In the genomic region with DNA sequence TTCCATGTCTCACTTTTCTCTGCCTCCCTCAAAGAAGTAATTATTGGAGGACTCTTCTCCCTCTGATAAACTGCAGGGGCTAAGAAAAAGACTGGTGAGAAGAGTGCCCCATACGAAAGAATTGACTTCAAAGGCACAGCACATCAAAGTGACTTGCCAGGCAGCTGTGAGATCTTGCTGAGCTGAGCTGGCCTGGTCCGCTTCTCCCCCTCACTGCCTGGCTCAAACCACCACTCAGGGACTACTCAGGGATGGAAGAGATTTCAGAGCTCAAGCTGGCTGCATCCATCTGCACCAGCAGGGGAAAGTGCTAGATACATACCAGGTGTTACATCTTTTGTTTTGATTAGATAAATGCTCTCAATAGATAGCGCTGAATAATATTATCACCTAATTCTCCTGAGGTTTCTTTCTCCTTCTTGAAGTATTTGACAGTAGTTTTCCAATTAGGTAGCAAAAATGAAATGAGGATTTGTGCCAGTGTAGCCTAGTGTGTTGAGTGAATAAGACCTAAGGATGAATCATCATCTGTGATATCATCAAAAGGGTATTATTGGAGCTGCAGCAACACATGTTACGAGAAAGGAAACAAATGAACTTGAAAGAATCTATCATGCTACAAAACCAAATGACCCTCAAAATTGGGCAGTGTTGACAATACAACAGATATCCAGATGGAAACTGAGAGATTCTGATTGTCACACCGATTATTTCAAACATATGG, we compare ENCODE assay signal across 16 cellular contexts.
DNase-seq lines count a peak whose midpoint lies in the region; ATAC-seq and TF ChIP-seq lines count a peak whose summit lies in the region.
"Had no signal": no experiment of that assay in that cellular context is flagged by ENCODE, and none has a peak within 500 bp of the region (broad histone marks: within the 10 kb centered on the region; RNA-seq: fewer than 3 reads in every experiment).

No MANE protein-coding gene starts in this region.

- no peak overlapping the region for H3K4me3 Mint-ChIP-seq in GM23338
- no peak overlapping the region for H3K4me3 Mint-ChIP-seq in CD4-positive, alpha-beta T cell
- H3K4me3 Mint-ChIP-seq: activated CD4-positive, alpha-beta memory T cell treated with anti-CD3 and anti-CD28 coated beads for 36 hours; CD4-positive, alpha-beta memory T cell; natural killer cell had no signal

- H3K9ac ChIP-seq in neuronal stem cell (ENCODE audit: low read depth, low read length, poor library complexity) (no peak overlapping the region), Karpas-422 (ENCODE audit: low read length) (no peak overlapping the region)

- 0 out of 2 replicates have a peak overlapping the region, but pooled peaks have one; percentile 31 for H3K27ac Mint-ChIP-seq in GM23338
- no peak overlapping the region for H3K27ac Mint-ChIP-seq in CD4-positive, alpha-beta T cell
- H3K27ac Mint-ChIP-seq: activated CD4-positive, alpha-beta memory T cell treated with anti-CD3 and anti-CD28 coated beads for 36 hours; CD4-positive, alpha-beta memory T cell; natural killer cell had no signal

- POLR2A ChIA-PET in CD4-positive, alpha-beta T cell (lab: Charles Lee), result no interaction called here

- H2BK120ac ChIP-seq in neuronal stem cell (ENCODE audit: low read depth, low read length), result no peak overlapping the region

- H3K27me3 Mint-ChIP-seq in GM23338 (ENCODE audit: insufficient read depth, low read depth, poor library complexity), result peaks cover 2% of the 10 kb centered on the region
- H3K27me3 Mint-ChIP-seq in CD4-positive, alpha-beta T cell, result peaks cover 16% of the 10 kb centered on the region

- H3K14ac ChIP-seq in neuronal stem cell (ENCODE audit: low read length), result no peak overlapping the region

- H2AK5ac ChIP-seq in neuronal stem cell (ENCODE audit: low read depth, low read length), result no peak overlapping the region

- H3K27me3 ChIP-seq in GM23338 (ENCODE audit: insufficient read depth) (no peaks in the 10 kb centered on the region), SJCRH30 (no peaks in the 10 kb centered on the region), neuronal stem cell (ENCODE audit: control insufficient read depth in 3 of 3, insufficient read depth in 3 of 3, low read depth in 1 of 3, low read length in 3 of 3) (no peaks in the 10 kb centered on the region), Karpas-422 (ENCODE audit: low read length) (no peaks in the 10 kb centered on the region)
- H3K27me3 ChIP-seq in CD4-positive, alpha-beta T cell (ENCODE audit: control insufficient read depth, insufficient read depth, low read length), result peaks cover 10% of the 10 kb centered on the region
- H3K27me3 ChIP-seq: heart left ventricle, left lung had no signal

- H3F3A ChIP-seq in GM23338 (replicated peaks; ENCODE audit: low read depth), result no peaks in the 10 kb centered on the region

- H3K9me2 ChIP-seq in GM23338 (ENCODE audit: insufficient read depth) (no peaks in the 10 kb centered on the region), Karpas-422 (replicated peaks; ENCODE audit: insufficient read depth, low read length) (no peaks in the 10 kb centered on the region)

- H3K23ac ChIP-seq in neuronal stem cell (ENCODE audit: low read depth, low read length, poor library complexity), result no peak overlapping the region

- H2BK12ac ChIP-seq in neuronal stem cell (ENCODE audit: low read length), result no peak overlapping the region

- no peak overlapping the region for H3K4me2 ChIP-seq in GM23338
- no peak overlapping the region for H3K4me2 ChIP-seq in neuronal stem cell (ENCODE audit: insufficient read depth, low read length, poor library complexity, severe bottlenecking)
- no peak overlapping the region for H3K4me2 ChIP-seq in Karpas-422 (ENCODE audit: low read depth, low read length, poor library complexity, severe bottlenecking)

- H2BK5ac ChIP-seq in neuronal stem cell (ENCODE audit: low read length), result no peak overlapping the region

- H3K9me3 Mint-ChIP-seq in GM23338, result no peaks in the 10 kb centered on the region
- no peaks in the 10 kb centered on the region for H3K9me3 Mint-ChIP-seq in CD4-positive, alpha-beta T cell
- H3K9me3 Mint-ChIP-seq: activated CD4-positive, alpha-beta memory T cell treated with anti-CD3 and anti-CD28 coated beads for 36 hours had no signal

- H3K9me3 ChIP-seq in SJCRH30 (replicated peaks), result no peaks in the 10 kb centered on the region
- H3K9me3 ChIP-seq in neuronal stem cell (replicated peaks in 1 of 2; ENCODE audit: control insufficient read depth in 2 of 2, insufficient read depth in 1 of 2, low read depth in 1 of 2, low read length in 2 of 2), result no peaks in the 10 kb centered on the region
- no peaks in the 10 kb centered on the region for H3K9me3 ChIP-seq in Karpas-422 (ENCODE audit: low read length)
- H3K9me3 ChIP-seq in CD4-positive, alpha-beta T cell (ENCODE audit: control insufficient read depth, low read length), result no peaks in the 10 kb centered on the region
- H3K9me3 ChIP-seq: left lung had no signal

- peaks cover 4% of the 10 kb centered on the region; the same call in 2 of the 3 replicates for H3K4me1 Mint-ChIP-seq in GM23338
- no peaks in the 10 kb centered on the region for H3K4me1 Mint-ChIP-seq in CD4-positive, alpha-beta T cell (ENCODE audit: low read depth)
- H3K4me1 Mint-ChIP-seq: CD4-positive, alpha-beta memory T cell; natural killer cell had no signal

- H3K4ac ChIP-seq in neuronal stem cell (ENCODE audit: low read length), result no peak overlapping the region

- H4K8ac ChIP-seq in neuronal stem cell (ENCODE audit: low read depth, low read length), result no peak overlapping the region

- no CpG with 5 or more reads among the region's 5 CpGs for WGBS in neuronal stem cell (ENCODE audit: extremely low coverage in 2 of 2, insufficient read length in 2 of 2, insufficient replicate concordance in 1 of 2), 2 donors

- no peak overlapping the region for H2BK15ac ChIP-seq in neuronal stem cell (ENCODE audit: low read length)

- ATAC-seq in GM23338, result peak; percentile 78
- ATAC-seq in CD4-positive, alpha-beta T cell (ENCODE audit: poor library complexity), result no peak
- ATAC-seq: heart left ventricle, left lung, natural killer cell had no signal

- no peak for TF ChIP-seq CTCF in GM23338 (conservative IDR thresholded peaks at IDR 0.05; ENCODE audit: low read depth in 2 of 2)
- TF ChIP-seq CTCF in fibroblast of pulmonary artery (IDR thresholded peaks at IDR 0.05; ENCODE audit: low read length, missing control alignments), result no peak
- no peak for TF ChIP-seq CTCF in CD4-positive, alpha-beta T cell (IDR thresholded peaks at IDR 0.05)

- H3K79me2 ChIP-seq in GM23338 (replicated peaks; ENCODE audit: insufficient read depth) (no peaks in the 10 kb centered on the region), Karpas-422 (ENCODE audit: low read length) (no peaks in the 10 kb centered on the region)

- no peak overlapping the region for H4K91ac ChIP-seq in neuronal stem cell (ENCODE audit: low read depth, low read length, poor library complexity)

- no peak overlapping the region for H3K18ac ChIP-seq in neuronal stem cell (ENCODE audit: low read length)

- H3K4me1 ChIP-seq in GM23338 (ENCODE audit: insufficient read depth) (no peaks in the 10 kb centered on the region; the same call in 1 of the 2 replicates), SJCRH30 (peaks cover 3% of the 10 kb centered on the region; the same call in 1 of the 2 replicates), neuronal stem cell (ENCODE audit: control insufficient read depth in 2 of 2, insufficient read depth in 1 of 2, low read depth in 1 of 2, low read length in 2 of 2) (peaks cover 0 to 2% of the 10 kb centered on the region in 2 donors), Karpas-422 (ENCODE audit: low read length) (no peaks in the 10 kb centered on the region)
- H3K4me1 ChIP-seq: left lung had no signal

- H3K4me3 ChIP-seq in GM23338 (no peak overlapping the region), SJCRH30 (no peak overlapping the region), fibroblast of pulmonary artery (replicated peaks; ENCODE audit: low read depth, low read length) (no peak overlapping the region), neuronal stem cell (ENCODE audit: low read length in 2 of 2) (no peak overlapping the region), Karpas-422 (ENCODE audit: low read length) (no peak overlapping the region)
- H3K4me3 ChIP-seq: heart left ventricle, left lung had no signal

- H3K36me3 Mint-ChIP-seq in GM23338 (ENCODE audit: low read depth), result no peaks in the 10 kb centered on the region
- H3K36me3 Mint-ChIP-seq in CD4-positive, alpha-beta T cell (ENCODE audit: low read depth), result no peaks in the 10 kb centered on the region
- H3K36me3 Mint-ChIP-seq: CD4-positive, alpha-beta memory T cell; natural killer cell had no signal

- H3K36me3 ChIP-seq in GM23338 (ENCODE audit: insufficient read depth), result no peaks in the 10 kb centered on the region
- no peaks in the 10 kb centered on the region for H3K36me3 ChIP-seq in SJCRH30
- H3K36me3 ChIP-seq in neuronal stem cell (replicated peaks in 1 of 2; ENCODE audit: control insufficient read depth in 2 of 2, insufficient read depth in 2 of 2, low read length in 2 of 2), result no peaks in the 10 kb centered on the region
- no peaks in the 10 kb centered on the region for H3K36me3 ChIP-seq in Karpas-422 (ENCODE audit: insufficient read depth, low read length)
- H3K36me3 ChIP-seq: heart left ventricle, left lung had no signal

- CTCF ChIA-PET in CD4-positive, alpha-beta T cell (lab: Charles Lee), result no interaction called here

- H2AFZ ChIP-seq in GM23338 (no peak overlapping the region; the same call in 1 of the 2 replicates), neuronal stem cell (ENCODE audit: low read length) (peak overlapping the region; percentile 63), Karpas-422 (ENCODE audit: low read length) (no peak overlapping the region)

- intact Hi-C loops in CD4-positive, alpha-beta T cell (cut with DNase I, micrococcal nuclease), result no loop called here

- H3K79me1 ChIP-seq in neuronal stem cell (ENCODE audit: low read depth, low read length), result no peaks in the 10 kb centered on the region

- DNase-seq in GM23338 (ENCODE audit: low spot score) (peak; percentile 36), SJCRH30 (peak; percentile 3 to 15), fibroblast of pulmonary artery (ENCODE audit: low read depth) (peak; percentile 24), neuronal stem cell (ENCODE audit: low spot score) (no peak), Karpas-422 (no peak)
- no peak for DNase-seq in stimulated activated CD4-positive, alpha-beta T cell treated with anti-CD3 and anti-CD28 coated beads, Interleukin-4, amount 100 ng/mL, for 4 hours
- DNase-seq in CD4-positive, alpha-beta T cell, result no peak
- DNase-seq: activated CD4-positive, alpha-beta memory T cell treated with anti-CD3 and anti-CD28 coated beads for 36 hours; anterior cingulate cortex; CD4-positive, alpha-beta memory T cell; heart left ventricle; left lung; natural killer cell; NCI-H1417 treated with DMSO at 0.1 percent for 48 hours; NCI-H69; stimulated activated naive CD4-positive, alpha-beta T cell treated with Interleukin-2 at 50 U/mL for 16 hours had no signal

- H4K20me1 ChIP-seq in GM23338 (replicated peaks; ENCODE audit: insufficient read depth) (no peaks in the 10 kb centered on the region), Karpas-422 (ENCODE audit: insufficient read depth, low read depth, low read length) (no peaks in the 10 kb centered on the region)

- no peak overlapping the region for H3K27ac ChIP-seq in GM23338 (ENCODE audit: low read depth)
- no peak overlapping the region for H3K27ac ChIP-seq in SJCRH30
- H3K27ac ChIP-seq in neuronal stem cell (replicated peaks; ENCODE audit: low read length), result no peak overlapping the region
- no peak overlapping the region for H3K27ac ChIP-seq in Karpas-422 (ENCODE audit: low read length)
- no peak overlapping the region for H3K27ac ChIP-seq in CD4-positive, alpha-beta T cell (ENCODE audit: low read depth, low read length)
- H3K27ac ChIP-seq: heart left ventricle, left lung had no signal

Comparison
In these comparisons a context has a peak if more than half of its experiments do, and no peak if none do; other contexts are left out.
1. DNase-seq: peak in GM23338 (single experiment), SJCRH30 (2 of 2) and fibroblast of pulmonary artery (single experiment); none in neuronal stem cell (single experiment), Karpas-422 (single experiment), stimulated activated CD4-positive, alpha-beta T cell treated with anti-CD3 and anti-CD28 coated beads, Interleukin-4, amount 100 ng/mL, for 4 hours (0 of 2) and CD4-positive, alpha-beta T cell (0 of 10).